34 cellular contexts compared by ENCODE assay signal in genomic region chr19:5386841-5387240, GRCh38.
"Had no signal": no experiment of that assay in that cellular context is flagged by ENCODE, and none has a peak within 500 bp of the region (broad histone marks: within the 10 kb centered on the region; RNA-seq: fewer than 3 reads in every experiment).

No MANE protein-coding gene starts in this region.

- H3K27ac ChIP-seq: adrenal gland, ascending aorta, body of pancreas, brain microvascular endothelial cell, breast epithelium, cardiac muscle cell had no signal

- H3K4me3 ChIP-seq: adrenal gland, ascending aorta, body of pancreas, breast epithelium, cardiac muscle cell had no signal

- ATAC-seq: activated naive CD4-positive, alpha-beta T cell treated with anti-CD3 and anti-CD28 coated beads, Interleukin-2, amount 50 U/mL, for 72 hours; activated naive CD8-positive, alpha-beta T cell treated with anti-CD3 and anti-CD28 coated beads, Interleukin-2, amount 50 U/mL, for 24 hours; activated T-cell treated with anti-CD3 and anti-CD28 coated beads, Interleukin-2, amount 50 U/mL, for 4 hours; activated T-cell treated with anti-CD3 and anti-CD28 coated beads, Interleukin-2, amount 50 U/mL, for 72 hours; activated T-helper 17 cell treated with anti-CD3 and anti-CD28 coated beads, Interleukin-2, amount 50 U/mL, for 72 hours; body of pancreas had no signal

- H3K27me3 ChIP-seq: ascending aorta, body of pancreas had no signal

- H3K4me1 ChIP-seq: adrenal gland, ascending aorta, body of pancreas, breast epithelium had no signal

- H3K36me3 ChIP-seq: adrenal gland, ascending aorta, brain microvascular endothelial cell, breast epithelium, cardiac muscle cell had no signal

- FAIRE-seq: astrocyte, bronchial epithelial cell had no signal

- DNase-seq: activated effector memory CD4-positive, alpha-beta T cell treated with anti-CD3 and anti-CD28 coated beads, Interleukin-2, amount 50 U/mL, for 16 hours; activated effector memory CD4-positive, alpha-beta T cell treated with Interleukin-2 at 50 U/mL for 16 hours; activated gamma-delta T cell; activated gamma-delta T cell treated with Interleukin-2 at 50 U/mL for 16 hours; activated naive CD4-positive, alpha-beta T cell; activated naive CD4-positive, alpha-beta T cell treated with anti-CD3 and anti-CD28 coated beads for 36 hours; activated naive CD4-positive, alpha-beta T cell treated with anti-CD3 and anti-CD28 coated beads, Interleukin-2, amount 10 ng/mL, durations not matched to agents 7 days and 5 days; activated naive CD4-positive, alpha-beta T cell treated with anti-CD3 and anti-CD28 coated beads, Interleukin-2, amount 50 U/mL, for 16 hours; activated naive CD4-positive, alpha-beta T cell treated with Interleukin-2 at 50 U/mL for 16 hours; activated naive CD8-positive, alpha-beta T cell treated with anti-CD3 and anti-CD28 coated beads for 36 hours; activated naive CD8-positive, alpha-beta T cell treated with anti-CD3 and anti-CD28 coated beads, Interleukin-2, amount 10 ng/mL, durations not matched to agents 7 days and 5 days; activated naive CD8-positive, alpha-beta T cell treated with anti-CD3 and anti-CD28 coated beads, Interleukin-2, amount 50 U/mL, for 24 hours; activated T-cell treated with anti-CD3 and anti-CD28 coated beads, Interleukin-2, amount 50 U/mL, for 1 hour; activated T-cell treated with anti-CD3 and anti-CD28 coated beads, Interleukin-2, amount 50 U/mL, for 24 hours; activated T-cell treated with anti-CD3 and anti-CD28 coated beads, Interleukin-2, amount 50 U/mL, for 4 hours; activated T-cell treated with anti-CD3 and anti-CD28 coated beads, Interleukin-2, amount 50 U/mL, for 48 hours; activated T-cell treated with anti-CD3 and anti-CD28 coated beads, Interleukin-2, amount 50 U/mL, for 72 hours; adrenal gland; amniotic stem cell; amygdala; anterior cingulate cortex; aorta; body of pancreas; brain microvascular endothelial cell; caudate nucleus; central memory CD4-positive, alpha-beta T cell; cerebellar nuclear complex had no signal
